ENCODE assay signal across 9 cellular contexts in genomic region chr7:123682690-123683089, GRCh38. TPM values are rescaled to one million over a fixed set of nuclear protein-coding genes. Genes with fewer than 3 reads are reported as not detected.
DNase-seq lines count a peak whose midpoint lies in the region; ATAC-seq, FAIRE-seq and TF ChIP-seq lines count a peak whose summit lies in the region.
"Had no signal": no experiment of that assay in that cellular context is flagged by ENCODE, and none has a peak within 500 bp of the region (broad histone marks: within the 10 kb centered on the region; RNA-seq: fewer than 3 reads in every experiment).

No MANE protein-coding gene starts in this region.

- peaks cover 13% of the 10 kb centered on the region for H3F3A ChIP-seq in smooth muscle cell (ENCODE audit: low read depth)

- WGBS in smooth muscle cell (ENCODE audit: low lambda C conversion rate) = 96% methylated on average over 1 of the region's 1 CpG

- intact Hi-C loops in left ventricle myocardium inferior (cut with micrococcal nuclease) = loop anchor here (5.0 kb wide), 1 partner anchor 185 kb away; no protein-coding TSS in a partner anchor

- H3K36me3 Mint-ChIP-seq in WTC11 = peaks cover 6% of the 10 kb centered on the region

- no peak overlapping the region for H3K4me3 Mint-ChIP-seq in WTC11

- no peaks in the 10 kb centered on the region for H3K79me2 ChIP-seq in smooth muscle cell (ENCODE audit: low read depth)

- no peaks in the 10 kb centered on the region for H3K9me3 Mint-ChIP-seq in WTC11

- H3K27me3 ChIP-seq in left ventricle myocardium inferior (ENCODE audit: low read depth) = no peaks in the 10 kb centered on the region
- H3K27me3 ChIP-seq in smooth muscle cell (ENCODE audit: low read depth) = no peaks in the 10 kb centered on the region

- no peaks in the 10 kb centered on the region for H3K27me3 Mint-ChIP-seq in WTC11 (ENCODE audit: low read depth)

- POLR2A ChIA-PET in WTC11 (lab: Charles Lee) = interaction anchor here (0.7 kb wide), 1 partner anchor 10 kb away, joined by 3 read pairs; no protein-coding TSS in a partner anchor

- H4K20me1 ChIP-seq in smooth muscle cell (ENCODE audit: low read depth) = no peaks in the 10 kb centered on the region

- no peak overlapping the region for H3K4me2 ChIP-seq in smooth muscle cell

- peaks cover 6% of the 10 kb centered on the region; the same call in 1 of the 2 replicates for H3K4me1 Mint-ChIP-seq in WTC11

- no peaks in the 10 kb centered on the region for H3K9me3 ChIP-seq in left ventricle myocardium inferior (replicated peaks)
- H3K9me3 ChIP-seq in smooth muscle cell (replicated peaks; ENCODE audit: low read depth) = no peaks in the 10 kb centered on the region

- H3K4me1 ChIP-seq in left ventricle myocardium inferior (peaks cover 51% of the 10 kb centered on the region), smooth muscle cell (ENCODE audit: low read depth) (no peaks in the 10 kb centered on the region)

- peak; percentile 84 for DNase-seq in NAMALWA (ENCODE audit: low spot score)
- DNase-seq in WTC11 (ENCODE audit: low spot score) = no peak
- no peak for DNase-seq in left ventricle myocardium inferior
- DNase-seq in smooth muscle cell (lab: John Stamatoyannopoulos, UW; ENCODE audit: unreplicated experiment) = no peak
- no peak for DNase-seq in GM12891 (ENCODE audit: insufficient read length, low spot score)
- DNase-seq in 8988T = no peak

- TF ChIP-seq CTCF in WTC11 (IDR thresholded peaks at IDR 0.05) = 0 out of 2 replicates have a peak, but pooled peaks have one; percentile 28
- peak; percentile 69 for TF ChIP-seq CTCF in left ventricle myocardium inferior (IDR thresholded peaks at IDR 0.05; ENCODE audit: borderline replicate concordance)
- TF ChIP-seq CTCF in smooth muscle cell (IDR thresholded peaks at IDR 0.05; ENCODE audit: borderline replicate concordance, insufficient read depth, poor library complexity, severe bottlenecking) = peak; percentile 65

- FAIRE-seq in G401.6 (lab: Jason Lieb, UNC) (peak; percentile 95), GM12891 (lab: Jason Lieb, UNC) (no peak)

- CTCF ChIA-PET in WTC11 (lab: Charles Lee) = interaction anchor here (0.6 to 2.0 kb wide), 42 partner anchors 9 to 1103 kb away, joined by 3 to 49 read pairs (median 3); partner anchors contain the start of genes IQUB and WASL

- H3K36me3 ChIP-seq in left ventricle myocardium inferior = peaks cover 26% of the 10 kb centered on the region
- H3K36me3 ChIP-seq in smooth muscle cell (ENCODE audit: low read depth) = peaks cover 8% of the 10 kb centered on the region

- H3K9ac ChIP-seq in smooth muscle cell (ENCODE audit: low read depth) = no peak overlapping the region

- H2AFZ ChIP-seq in smooth muscle cell (ENCODE audit: low read depth) = no peak overlapping the region

- H3K4me3 ChIP-seq in left ventricle myocardium inferior (no peak overlapping the region), smooth muscle cell (no peak overlapping the region)

- H3K27ac Mint-ChIP-seq in WTC11 = no peak overlapping the region

- ATAC-seq in GM21576 (IDR thresholded peaks at IDR 0.05; ENCODE audit: unreplicated experiment) = peak; percentile 59
- peak; percentile 66 for ATAC-seq in WTC11

- H3K27ac ChIP-seq in left ventricle myocardium inferior (replicated peaks) = peak overlapping the region; percentile 64
- no peak overlapping the region for H3K27ac ChIP-seq in smooth muscle cell (ENCODE audit: low read depth)

- TF ChIP-seq POLR2A in GM12891 (IDR thresholded peaks at IDR 0.05; ENCODE audit: low read depth, low read length) = no peak

TF ChIP-seq in WTC11, 78 proteins besides CTCF, POLR2A, EP300 and RAD21 (continues in another document):
- TF ChIP-seq ZNF232 (CRISPR knock-in tag; IDR thresholded peaks at IDR 0.05) (no peak), RORB (CRISPR knock-in tag; IDR thresholded peaks at IDR 0.05) (no peak), IRF1 (CRISPR knock-in tag; IDR thresholded peaks at IDR 0.05) (no peak), IRF2 (CRISPR knock-in tag; IDR thresholded peaks at IDR 0.05; ENCODE audit: borderline replicate concordance, low read depth) (no peak), MAX (CRISPR knock-in tag; IDR thresholded peaks at IDR 0.05) (no peak)
- TF ChIP-seq, protein P1, sequence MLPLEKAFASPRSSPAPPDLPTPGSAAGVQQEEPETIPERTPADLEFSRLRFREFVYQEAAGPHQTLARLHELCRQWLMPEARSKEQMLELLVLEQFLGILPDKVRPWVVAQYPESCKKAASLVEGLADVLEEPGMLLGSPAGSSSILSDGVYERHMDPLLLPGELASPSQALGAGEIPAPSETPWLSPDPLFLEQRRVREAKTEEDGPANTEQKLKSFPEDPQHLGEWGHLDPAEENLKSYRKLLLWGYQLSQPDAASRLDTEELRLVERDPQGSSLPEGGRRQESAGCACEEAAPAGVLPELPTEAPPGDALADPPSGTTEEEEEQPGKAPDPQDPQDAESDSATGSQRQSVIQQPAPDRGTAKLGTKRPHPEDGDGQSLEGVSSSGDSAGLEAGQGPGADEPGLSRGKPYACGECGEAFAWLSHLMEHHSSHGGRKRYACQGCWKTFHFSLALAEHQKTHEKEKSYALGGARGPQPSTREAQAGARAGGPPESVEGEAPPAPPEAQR (CRISPR knock-in tag; IDR thresholded peaks at IDR 0.05) = no peak

TF ChIP-seq in GM12891, 5 proteins besides CTCF, POLR2A, EP300 and RAD21:
- TF ChIP-seq SPI1 (IDR thresholded peaks at IDR 0.05; ENCODE audit: low read depth, low read length) (no peak), POLR2AphosphoS5 (IDR thresholded peaks at IDR 0.05; ENCODE audit: low read depth, low read length) (no peak), PAX5 (IDR thresholded peaks at IDR 0.05; ENCODE audit: insufficient read depth, low read length, severe bottlenecking) (no peak), POU2F2 (IDR thresholded peaks at IDR 0.05; ENCODE audit: low read depth, low read length) (no peak), TAF1 (IDR thresholded peaks at IDR 0.05; ENCODE audit: low read depth, low read length) (no peak)
TF ChIP-seq in GM12891: peak in this region for 0.

RNA-seq across cellular contexts. Expression of gene LMOD2, which starts 27.0 kb away (rescaled TPM):
- 0.09 to 0.11 TPM in 2 of 3 replicates, not detected in the other for total RNA-seq in WTC11 (2021)
- total RNA-seq in left ventricle myocardium inferior = 888 TPM
- not detected in 2 replicates for total RNA-seq in smooth muscle cell
- 0.10 TPM in 1 of 2 replicates, not detected in the other for polyA plus RNA-seq in smooth muscle cell
- not detected for polyA plus RNA-seq in GM12891 (2012; ENCODE audit: low read depth, missing spikeins)
- total RNA-seq: activated CD8-positive, alpha-beta memory T cell treated with anti-CD3 and anti-CD28 coated beads for 36 hours had no signal

Comparison
In these comparisons a context has a peak if more than half of its experiments do, and no peak if none do; other contexts are left out.
1. RNA of gene LMOD2, which starts 27.0 kb away (total RNA-seq): 888 TPM in left ventricle myocardium inferior (single experiment); 0.09 to 0.11 TPM in WTC11 and not detected in smooth muscle cell; every median in the first group is over 100 times any median in the second.
2. Peak in every context shown above with its lines, with median percentiles within 50 percentile points of each other: CTCF ChIP-seq.